17 cellular contexts compared by ENCODE assay signal in genomic region chr11:12600829-12601228, GRCh38.
"Had no signal": no experiment of that assay in that cellular context is flagged by ENCODE, and none has a peak within 500 bp of the region (broad histone marks: within the 10 kb centered on the region; RNA-seq: fewer than 3 reads in every experiment).

No MANE protein-coding gene starts in this region.

- H3K9me3 ChIP-seq: prostate gland, stomach, testis had no signal

- H3K4me3 ChIP-seq: dorsolateral prefrontal cortex, heart right ventricle, left ventricle myocardium inferior, prostate gland, stomach, testis had no signal

- H3K27ac ChIP-seq: dorsolateral prefrontal cortex, heart right ventricle, left ventricle myocardium inferior, prostate gland, stomach, testis, WERI-Rb-1 had no signal

- H3K36me3 ChIP-seq: heart right ventricle, left ventricle myocardium inferior, prostate gland, stomach, WERI-Rb-1 had no signal

- H3K27me3 ChIP-seq: heart right ventricle, stomach, testis had no signal

- ATAC-seq: activated CD4-positive, alpha-beta T cell treated with anti-CD3 and anti-CD28 coated beads for 36 hours; heart right ventricle; sciatic nerve had no signal

- H3K9me3 Mint-ChIP-seq: activated CD4-positive, alpha-beta memory T cell treated with anti-CD3 and anti-CD28 coated beads, Interleukin-2, amount 10 ng/mL, durations not matched to agents 7 days and 5 days; activated naive CD4-positive, alpha-beta T cell treated with anti-CD3 and anti-CD28 coated beads, Interleukin-2, amount 10 ng/mL, durations not matched to agents 7 days and 5 days; activated T-cell treated with anti-CD3 and anti-CD28 coated beads, Interleukin-2, amount 50 U/mL, for 24 hours had no signal

- H3K4me3 Mint-ChIP-seq: activated CD4-positive, alpha-beta memory T cell treated with anti-CD3 and anti-CD28 coated beads, Interleukin-2, amount 10 ng/mL, durations not matched to agents 7 days and 5 days; activated CD4-positive, alpha-beta T cell treated with anti-CD3 and anti-CD28 coated beads for 36 hours; activated naive CD4-positive, alpha-beta T cell treated with anti-CD3 and anti-CD28 coated beads, Interleukin-2, amount 10 ng/mL, durations not matched to agents 7 days and 5 days; activated T-cell treated with anti-CD3 and anti-CD28 coated beads, Interleukin-2, amount 50 U/mL, for 24 hours; endodermal cell; memory B cell had no signal

- H3K36me3 Mint-ChIP-seq: activated naive CD4-positive, alpha-beta T cell treated with anti-CD3 and anti-CD28 coated beads, Interleukin-2, amount 10 ng/mL, durations not matched to agents 7 days and 5 days; memory B cell had no signal

- H3K27ac Mint-ChIP-seq: activated CD4-positive, alpha-beta memory T cell treated with anti-CD3 and anti-CD28 coated beads, Interleukin-2, amount 10 ng/mL, durations not matched to agents 7 days and 5 days; activated CD4-positive, alpha-beta T cell treated with anti-CD3 and anti-CD28 coated beads for 36 hours; activated naive CD4-positive, alpha-beta T cell treated with anti-CD3 and anti-CD28 coated beads, Interleukin-2, amount 10 ng/mL, durations not matched to agents 7 days and 5 days; activated T-cell treated with anti-CD3 and anti-CD28 coated beads, Interleukin-2, amount 50 U/mL, for 24 hours; endodermal cell; memory B cell had no signal

- H3K4me1 Mint-ChIP-seq: memory B cell had no signal

- H3K4me1 ChIP-seq: prostate gland, testis had no signal

- DNase-seq: activated CD4-positive, alpha-beta memory T cell treated with anti-CD3 and anti-CD28 coated beads, Interleukin-2, amount 10 ng/mL, durations not matched to agents 7 days and 5 days; activated CD4-positive, alpha-beta T cell treated with anti-CD3 and anti-CD28 coated beads for 36 hours; activated naive CD4-positive, alpha-beta T cell treated with anti-CD3 and anti-CD28 coated beads, Interleukin-2, amount 10 ng/mL, durations not matched to agents 7 days and 5 days; activated T-cell treated with anti-CD3 and anti-CD28 coated beads, Interleukin-2, amount 50 U/mL, for 24 hours; dorsolateral prefrontal cortex; endodermal cell; heart right ventricle; left ventricle myocardium inferior; stimulated activated CD4-positive, alpha-beta T cell treated with anti-CD3 and anti-CD28 coated beads, Interleukin-1b, Interleukin-23, amount 100 ng/mL, for 48 hours; stomach; T-helper 1 cell; T1000; testis; WERI-Rb-1 had no signal
